ENCODE assay signal across 17 cellular contexts in the genomic region with DNA sequence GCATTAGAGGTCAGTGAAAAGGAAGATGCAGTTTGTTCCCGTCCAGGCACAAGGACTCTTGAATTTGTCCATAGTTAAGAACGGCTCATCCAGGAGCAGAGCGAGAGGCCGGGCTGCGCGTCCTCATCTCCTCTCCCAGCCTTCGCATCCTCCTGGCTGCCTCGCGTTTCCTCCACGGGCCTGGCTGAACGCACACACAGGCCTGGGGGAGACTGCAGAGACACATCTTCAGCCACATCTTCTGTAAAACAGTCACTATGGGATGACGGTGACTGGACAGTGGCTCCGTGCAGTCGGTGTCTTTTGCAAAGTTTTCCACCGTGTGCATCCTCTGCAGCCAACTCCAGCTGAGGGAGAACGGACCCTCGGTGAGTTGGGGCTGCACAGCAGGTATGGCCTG.
DNase-seq lines count a peak whose midpoint lies in the region; ATAC-seq and TF ChIP-seq lines count a peak whose summit lies in the region.
"Had no signal": no experiment of that assay in that cellular context is flagged by ENCODE, and none has a peak within 500 bp of the region (broad histone marks: within the 10 kb centered on the region; RNA-seq: fewer than 3 reads in every experiment).

No MANE protein-coding gene starts in this region.

- H2AK9ac ChIP-seq in IMR-90 (replicated peaks; ENCODE audit: low read depth, low read length, poor library complexity): no peak overlapping the region

- no peak overlapping the region for H2BK15ac ChIP-seq in IMR-90 (ENCODE audit: low read depth, low read length)

- H3K4me2 ChIP-seq in IMR-90 (ENCODE audit: low read depth, low read length) (no peak overlapping the region), MM.1S (ENCODE audit: low read depth, low read length) (no peak overlapping the region)
- H3K4me2 ChIP-seq: SK-N-SH had no signal

- TF ChIP-seq CTCF in CD14-positive monocyte (IDR thresholded peaks at IDR 0.05) (no peak), IMR-90 (conservative IDR thresholded peaks at IDR 0.05; ENCODE audit: low read depth, low read length) (no peak), lower lobe of right lung (IDR thresholded peaks at IDR 0.05) (no peak), MM.1S (IDR thresholded peaks at IDR 0.05; ENCODE audit: low read length) (no peak)

- H3K36me3 Mint-ChIP-seq in CD14-positive monocyte: peaks cover 0 to 4% of the 10 kb centered on the region in 2 donors

- no peaks in the 10 kb centered on the region for H3F3A ChIP-seq in MM.1S (ENCODE audit: insufficient read depth, low read length)

- no peak overlapping the region for H3K23ac ChIP-seq in IMR-90 (ENCODE audit: low read depth, low read length)

- peak overlapping the region; percentile 8; the same call in 1 of the 2 replicates for H2BK20ac ChIP-seq in IMR-90 (ENCODE audit: low read depth, low read length)

- DNase-seq in CD14-positive monocyte (ENCODE audit: low spot score): no peak
- no peak for DNase-seq in IMR-90
- no peak for DNase-seq in lower lobe of right lung
- no peak for DNase-seq in substantia nigra (lab: John Stamatoyannopoulos, UW)
- no peak for DNase-seq in MM.1S
- no peak for DNase-seq in activated CD4-positive, alpha-beta T cell treated with anti-CD3 and anti-CD28 coated beads for 1 hour
- no peak for DNase-seq in NOMO-1 treated with dmso at 0.1 percent for 144 hours (lab: John Stamatoyannopoulos, UW; ENCODE audit: unreplicated experiment)
- DNase-seq: ACHN; AML-193; CD4-positive, alpha-beta T cell; DMS79; MG63; NCI-H1092 treated with DMSO at 0.1 percent for 48 hours; NCI-H2081 treated with DMSO at 0.1 percent for 48 hours; NCI-H510A treated with DMSO at 0.1 percent for 48 hours; SK-N-SH had no signal

- CTCF ChIA-PET in IMR-90 (lab: Yijun Ruan, JAX): no interaction called here

- H3K9me2 ChIP-seq in MM.1S (replicated peaks; ENCODE audit: insufficient read depth, low read length): no peaks in the 10 kb centered on the region
- H3K9me2 ChIP-seq: SK-N-SH had no signal

- no peaks in the 10 kb centered on the region for H3K9me3 ChIP-seq in IMR-90 (ENCODE audit: control insufficient read depth, insufficient read depth, low read length)
- H3K9me3 ChIP-seq in lower lobe of right lung: no peaks in the 10 kb centered on the region
- H3K9me3 ChIP-seq in MM.1S (replicated peaks; ENCODE audit: insufficient read depth, low read length): no peaks in the 10 kb centered on the region
- H3K9me3 ChIP-seq: HAP-1, MG63, SK-N-SH had no signal

- in situ Hi-C loops in IMR-90 (cut with MboI; ENCODE audit: low sequenced_read_pairs): no loop called here

- no peak overlapping the region for H3K9ac ChIP-seq in IMR-90 (ENCODE audit: low read depth, low read length)
- H3K9ac ChIP-seq in MM.1S (ENCODE audit: low read length): no peak overlapping the region
- H3K9ac ChIP-seq: SK-N-SH had no signal

- H3K18ac ChIP-seq in IMR-90 (ENCODE audit: low read depth, low read length): peak overlapping the region; percentile 9; the same call in 1 of the 2 replicates

- no peaks in the 10 kb centered on the region for H3K36me3 ChIP-seq in IMR-90 (ENCODE audit: control insufficient read depth, insufficient read depth, low read length)
- no peaks in the 10 kb centered on the region for H3K36me3 ChIP-seq in lower lobe of right lung
- H3K36me3 ChIP-seq in MM.1S (replicated peaks; ENCODE audit: insufficient read depth, low read length): no peaks in the 10 kb centered on the region
- H3K36me3 ChIP-seq: HAP-1, MG63 had no signal

- TF ChIP-seq RAD21 in IMR-90 (IDR thresholded peaks at IDR 0.05; ENCODE audit: low read length): no peak

- BruUV-seq in IMR-90 (replicated peaks; lab: Mats Ljungman, UMichigan): no TSS peak

- no peak overlapping the region for H2BK120ac ChIP-seq in IMR-90 (ENCODE audit: low read depth, low read length)

- H2AFZ ChIP-seq in IMR-90 (replicated peaks; ENCODE audit: low read length, poor library complexity) (no peak overlapping the region), MM.1S (ENCODE audit: low read length) (no peak overlapping the region)

- H3K27me3 ChIP-seq in IMR-90 (ENCODE audit: control insufficient read depth, insufficient read depth, low read length) (no peaks in the 10 kb centered on the region; the same call in 1 of the 2 replicates), lower lobe of right lung (ENCODE audit: low read depth) (no peaks in the 10 kb centered on the region), MM.1S (replicated peaks; ENCODE audit: insufficient read depth, low read length) (no peaks in the 10 kb centered on the region)
- H3K27me3 ChIP-seq: MG63 had no signal

- 92% methylated on average over 9 of the region's 17 CpGs; no CpG with 5 or more reads in 1 of the 2 experiments for WGBS in IMR-90 (ENCODE audit: extremely low coverage in 2 of 2, insufficient read length in 1 of 2), 2 experiments

- H3K4me3 ChIP-seq in IMR-90 (ENCODE audit: insufficient read depth, low read depth, low read length) (no peak overlapping the region), lower lobe of right lung (no peak overlapping the region), MM.1S (ENCODE audit: low read length) (no peak overlapping the region)
- H3K4me3 ChIP-seq: HAP-1, MG63 had no signal

- no peaks in the 10 kb centered on the region for H3K79me1 ChIP-seq in IMR-90 (ENCODE audit: low read depth in 1 of 2, low read length in 2 of 2)

- peak overlapping the region; percentile 0; the same call in 1 of the 2 replicates for H4K91ac ChIP-seq in IMR-90 (ENCODE audit: insufficient read depth, low read depth, low read length)

- dilution Hi-C loops in IMR-90 (cut with HindIII; ENCODE audit: low sequenced_read_pairs, unreplicated experiment): no loop called here

- H2BK5ac ChIP-seq in IMR-90 (ENCODE audit: low read depth, low read length, poor library complexity, severe bottlenecking): no peak overlapping the region

- H3K4me1 Mint-ChIP-seq in CD14-positive monocyte: peaks cover 82% of the 10 kb centered on the region

- peaks cover 0 to 2% (median 0%) of the 10 kb centered on the region in 7 donors for H3K9me3 Mint-ChIP-seq in CD14-positive monocyte
- H3K9me3 Mint-ChIP-seq: CD4-positive, alpha-beta T cell had no signal

- peak overlapping the region; percentile 31 to 80 for H3K4me3 Mint-ChIP-seq in CD14-positive monocyte
- H3K4me3 Mint-ChIP-seq: CD4-positive, alpha-beta T cell had no signal

- H3K9me1 ChIP-seq in IMR-90 (ENCODE audit: insufficient read depth, low read length): peaks cover 11% of the 10 kb centered on the region

- no peak overlapping the region for H4K8ac ChIP-seq in IMR-90 (ENCODE audit: low read depth in 2 of 2, low read length in 2 of 2)

- peaks cover 0 to 2% (median 0%) of the 10 kb centered on the region in 3 donors for H3K27me3 Mint-ChIP-seq in CD14-positive monocyte (ENCODE audit: low read depth in 3 of 3)
- H3K27me3 Mint-ChIP-seq: CD4-positive, alpha-beta T cell had no signal

- peak overlapping the region; percentile 13; the same call in 1 of the 2 replicates for H4K5ac ChIP-seq in IMR-90 (ENCODE audit: low read depth, low read length)

- peak overlapping the region; percentile 29; the same call in 1 of the 2 replicates for H3K4ac ChIP-seq in IMR-90 (ENCODE audit: low read depth, low read length)

- H3K56ac ChIP-seq in IMR-90 (ENCODE audit: extremely low read depth, insufficient read depth, low read length): no peak overlapping the region

- H3K4me1 ChIP-seq in IMR-90 (ENCODE audit: control insufficient read depth, insufficient read depth, low read length) (peaks cover 15% of the 10 kb centered on the region), lower lobe of right lung (peaks cover 50% of the 10 kb centered on the region), MM.1S (ENCODE audit: low read length) (no peaks in the 10 kb centered on the region)
- H3K4me1 ChIP-seq: HAP-1 had no signal

- H3K14ac ChIP-seq in IMR-90 (replicated peaks; ENCODE audit: low read depth, low read length): no peak overlapping the region

- TF ChIP-seq POLR2A in IMR-90 (IDR thresholded peaks at IDR 0.05; ENCODE audit: low read depth, low read length): no peak

- intact Hi-C loops in CD14-positive monocyte (cut with micrococcal nuclease) (loop anchor here in 1 of 2 donors (5.0 to 10.0 kb wide), 2 partner anchors 76 to 259 kb away; no protein-coding TSS in a partner anchor), IMR-90 (cut with micrococcal nuclease) (no loop called here), lower lobe of right lung (cut with DNase I) (no loop called here)

- no peak overlapping the region; the same call in 1 of the 2 replicates for H3K27ac ChIP-seq in IMR-90 (ENCODE audit: insufficient read depth, low read length)
- peak overlapping the region; percentile 79 for H3K27ac ChIP-seq in lower lobe of right lung
- peak overlapping the region; percentile 20 for H3K27ac ChIP-seq in substantia nigra (ENCODE audit: low read depth, low read length, poor library complexity, severe bottlenecking)
- no peak overlapping the region for H3K27ac ChIP-seq in MM.1S (ENCODE audit: low read length)

- no peaks in the 10 kb centered on the region for H3K79me2 ChIP-seq in MM.1S (ENCODE audit: low read length)

- peak overlapping the region; percentile 96 to 100 (median 99) for H3K27ac Mint-ChIP-seq in CD14-positive monocyte
- H3K27ac Mint-ChIP-seq: CD4-positive, alpha-beta T cell had no signal

- ATAC-seq in IMR-90 (ENCODE audit: low read depth) (no peak), lower lobe of right lung (no peak)

- peak overlapping the region; percentile 78; the same call in 1 of the 2 replicates for H2AK5ac ChIP-seq in IMR-90 (ENCODE audit: low read depth, low read length)

- H4K20me1 ChIP-seq in IMR-90 (ENCODE audit: insufficient read depth, low read length) (no peaks in the 10 kb centered on the region), MM.1S (ENCODE audit: insufficient read depth, low read length) (no peaks in the 10 kb centered on the region)

- POLR2A ChIA-PET in IMR-90 (lab: Charles Lee; ENCODE audit: unreplicated experiment): no interaction called here

TF ChIP-seq in IMR-90, 13 proteins besides CTCF, POLR2A, EP300 and RAD21 (continues in another document):
- TF ChIP-seq MXI1 (IDR thresholded peaks at IDR 0.05; ENCODE audit: borderline replicate concordance, low read depth, low read length) (no peak), SMC3 (IDR thresholded peaks at IDR 0.05; ENCODE audit: low read depth, low read length) (no peak), RFX5 (IDR thresholded peaks at IDR 0.05; ENCODE audit: low read depth, low read length) (no peak)
- TF ChIP-seq, protein P1, sequence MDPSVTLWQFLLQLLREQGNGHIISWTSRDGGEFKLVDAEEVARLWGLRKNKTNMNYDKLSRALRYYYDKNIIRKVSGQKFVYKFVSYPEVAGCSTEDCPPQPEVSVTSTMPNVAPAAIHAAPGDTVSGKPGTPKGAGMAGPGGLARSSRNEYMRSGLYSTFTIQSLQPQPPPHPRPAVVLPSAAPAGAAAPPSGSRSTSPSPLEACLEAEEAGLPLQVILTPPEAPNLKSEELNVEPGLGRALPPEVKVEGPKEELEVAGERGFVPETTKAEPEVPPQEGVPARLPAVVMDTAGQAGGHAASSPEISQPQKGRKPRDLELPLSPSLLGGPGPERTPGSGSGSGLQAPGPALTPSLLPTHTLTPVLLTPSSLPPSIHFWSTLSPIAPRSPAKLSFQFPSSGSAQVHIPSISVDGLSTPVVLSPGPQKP (IDR thresholded peaks at IDR 0.05; ENCODE audit: borderline replicate concordance, low read depth, low read length): no peak

Comparison
In these comparisons a context has a peak if more than half of its experiments do, and no peak if none do; other contexts are left out.
1. H3K27ac ChIP-seq: peak in lower lobe of right lung (single experiment) and substantia nigra (single experiment); none in IMR-90 (single experiment) and MM.1S (single experiment).